Comparison of ENCODE assay signal across 9 cellular contexts in genomic region chr10:97024181-97025073, GRCh38.
DNase-seq lines count a peak whose midpoint lies in the region; ATAC-seq, FAIRE-seq and TF ChIP-seq lines count a peak whose summit lies in the region.
"Had no signal": no experiment of that assay in that cellular context is flagged by ENCODE, and none has a peak within 500 bp of the region (broad histone marks: within the 10 kb centered on the region; RNA-seq: fewer than 3 reads in every experiment).

No MANE protein-coding gene starts in this region.

- H3K36me3 ChIP-seq in IMR-90 (ENCODE audit: control insufficient read depth, insufficient read depth, low read length): no peaks in the 10 kb centered on the region
- no peaks in the 10 kb centered on the region for H3K36me3 ChIP-seq in bronchial epithelial cell (ENCODE audit: control insufficient read depth, insufficient read depth, low read length)

- peak overlapping the region; percentile 60; the same call in 1 of the 2 replicates for H4K91ac ChIP-seq in IMR-90 (ENCODE audit: insufficient read depth, low read depth, low read length)

- H2BK5ac ChIP-seq in IMR-90 (ENCODE audit: low read depth, low read length, poor library complexity, severe bottlenecking): peak overlapping the region; percentile 80

- H3K79me1 ChIP-seq in IMR-90 (ENCODE audit: low read depth in 1 of 2, low read length in 2 of 2): no peaks in the 10 kb centered on the region

- peak overlapping the region; percentile 22 to 75; a peak in 3 of 4 replicates for H4K8ac ChIP-seq in IMR-90 (ENCODE audit: low read depth in 2 of 2, low read length in 2 of 2)

- no peak overlapping the region for H3K9ac ChIP-seq in IMR-90 (ENCODE audit: low read depth, low read length)

- H3K27ac ChIP-seq in IMR-90 (ENCODE audit: insufficient read depth, low read length): peak overlapping the region; percentile 92

- FAIRE-seq in bronchial epithelial cell (lab: Jason Lieb, UNC): no peak
- FAIRE-seq: H1 had no signal

- in situ Hi-C loops in IMR-90 (cut with MboI; ENCODE audit: low sequenced_read_pairs): no loop called here

- DNase-seq in AG04449 (ENCODE audit: low read depth, low spot score): peak; percentile 49
- DNase-seq in IMR-90: peak; percentile 93
- DNase-seq in bronchial epithelial cell (ENCODE audit: low read depth): peak; percentile 83
- peak; percentile 15 to 44 for DNase-seq in lung microvascular endothelial cell (ENCODE audit: low read depth in 2 of 2)
- no peak for DNase-seq in stimulated activated CD4-positive, alpha-beta T cell treated with anti-CD3 and anti-CD28 coated beads, Interleukin-2, amount 100 ng/mL, for 24 hours
- DNase-seq in NOMO-1 (lab: John Stamatoyannopoulos, UW; ENCODE audit: unreplicated experiment in 2 of 2): no peak

- H3K4ac ChIP-seq in IMR-90 (ENCODE audit: low read depth, low read length): peak overlapping the region; percentile 70

- no CpG with 5 or more reads among the region's 13 CpGs for WGBS in IMR-90 (ENCODE audit: extremely low coverage in 2 of 2, insufficient read length in 1 of 2), 2 experiments

- dilution Hi-C loops in IMR-90 (cut with HindIII; ENCODE audit: low sequenced_read_pairs, unreplicated experiment): no loop called here

- H2AFZ ChIP-seq in IMR-90 (replicated peaks; ENCODE audit: low read length, poor library complexity): peak overlapping the region; percentile 81

- no TSS peak for BruUV-seq in IMR-90 (replicated peaks; lab: Mats Ljungman, UMichigan)

- TF ChIP-seq POLR2A in IMR-90 (IDR thresholded peaks at IDR 0.05; ENCODE audit: low read depth, low read length): no peak

- peaks cover 6% of the 10 kb centered on the region; the same call in 1 of the 2 replicates for H3K9me3 ChIP-seq in IMR-90 (ENCODE audit: control insufficient read depth, insufficient read depth, low read length)

- POLR2A ChIA-PET in AG04449 (lab: Yijun Ruan, JAX): no interaction called here
- POLR2A ChIA-PET in IMR-90 (lab: Charles Lee; ENCODE audit: unreplicated experiment): no interaction called here

- H3K18ac ChIP-seq in IMR-90 (ENCODE audit: low read depth, low read length): peak overlapping the region; percentile 59

- H3K4me3 ChIP-seq in AG04449 (ENCODE audit: low read depth, low read length) (peak overlapping the region; percentile 15), IMR-90 (ENCODE audit: insufficient read depth, low read depth, low read length) (peak overlapping the region; percentile 23; the same call in 1 of the 2 replicates), bronchial epithelial cell (ENCODE audit: low read depth, low read length) (no peak overlapping the region)

- peak overlapping the region; percentile 81; the same call in 1 of the 2 replicates for H3K23ac ChIP-seq in IMR-90 (ENCODE audit: low read depth, low read length)

- H2BK20ac ChIP-seq in IMR-90 (ENCODE audit: low read depth, low read length): peak overlapping the region; percentile 69

- H3K4me2 ChIP-seq in IMR-90 (ENCODE audit: low read depth, low read length): peak overlapping the region; percentile 88

- peak overlapping the region; percentile 24; the same call in 1 of the 3 replicates for H2BK15ac ChIP-seq in IMR-90 (ENCODE audit: low read depth, low read length)

- TF ChIP-seq CTCF in AG04449 (IDR thresholded peaks at IDR 0.05; ENCODE audit: insufficient read depth, low read length, missing control alignments) (no peak), IMR-90 (conservative IDR thresholded peaks at IDR 0.05; ENCODE audit: low read depth, low read length) (no peak), bronchial epithelial cell (IDR thresholded peaks at IDR 0.05; ENCODE audit: insufficient read depth, low read length, severe bottlenecking) (no peak)

- peak overlapping the region; percentile 57 for H2AK5ac ChIP-seq in IMR-90 (ENCODE audit: low read depth, low read length)

- H3K27me3 ChIP-seq in IMR-90 (ENCODE audit: control insufficient read depth, insufficient read depth, low read length) (peaks cover 3% of the 10 kb centered on the region; the same call in 1 of the 2 replicates), bronchial epithelial cell (ENCODE audit: control insufficient read depth, insufficient read depth, low read length) (peaks cover 2% of the 10 kb centered on the region)

- CTCF ChIA-PET in AG04449 (lab: Yijun Ruan, JAX) (interaction anchor here (0.8 to 7.9 kb wide), 25 partner anchors 8 to 654 kb away, joined by 3 to 153 read pairs (median 4); no protein-coding TSS in a partner anchor), IMR-90 (lab: Yijun Ruan, JAX) (interaction anchor here (0.9 to 2.0 kb wide), 3 partner anchors 8 to 186 kb away, joined by 5 to 13 read pairs (median 5); no protein-coding TSS in a partner anchor)

- H3K4me1 ChIP-seq in IMR-90 (ENCODE audit: control insufficient read depth, insufficient read depth, low read length): peaks cover 7% of the 10 kb centered on the region

- H4K20me1 ChIP-seq in IMR-90 (ENCODE audit: insufficient read depth, low read length): peaks cover 7% of the 10 kb centered on the region; the same call in 1 of the 2 replicates

- intact Hi-C loops in IMR-90 (cut with micrococcal nuclease): loop anchor here (2.0 kb wide), 1 partner anchor 192 kb away; the partner anchor contains the start of gene LCOR

- H2AK9ac ChIP-seq in IMR-90 (replicated peaks; ENCODE audit: low read depth, low read length, poor library complexity): peak overlapping the region; percentile 35

- ATAC-seq in IMR-90 (ENCODE audit: low read depth): peak; percentile 67
- no peak for ATAC-seq in HG03196 (IDR thresholded peaks at IDR 0.05; ENCODE audit: unreplicated experiment)
- no peak for ATAC-seq in HG03025 (IDR thresholded peaks at IDR 0.05; ENCODE audit: low FRiP score, unreplicated experiment)

- no peak for TF ChIP-seq RAD21 in IMR-90 (IDR thresholded peaks at IDR 0.05; ENCODE audit: low read length)

- H3K9me1 ChIP-seq in IMR-90 (ENCODE audit: insufficient read depth, low read length): peaks cover 13% of the 10 kb centered on the region; the same call in 1 of the 2 replicates

- H3K14ac ChIP-seq in IMR-90 (replicated peaks; ENCODE audit: low read depth, low read length): peak overlapping the region; percentile 72; the same call in 1 of the 2 replicates

- no peak overlapping the region for H4K5ac ChIP-seq in IMR-90 (ENCODE audit: low read depth, low read length)

- H3K56ac ChIP-seq in IMR-90 (ENCODE audit: extremely low read depth, insufficient read depth, low read length): peak overlapping the region; percentile 48; the same call in 1 of the 2 replicates

- H2BK120ac ChIP-seq in IMR-90 (ENCODE audit: low read depth, low read length): peak overlapping the region; percentile 84

TF ChIP-seq in IMR-90, 13 proteins besides CTCF, POLR2A, EP300 and RAD21:
- TF ChIP-seq NFE2L2 (IDR thresholded peaks at IDR 0.05; ENCODE audit: low read depth, low read length) (no peak), RCOR1 (IDR thresholded peaks at IDR 0.05; ENCODE audit: insufficient replicate concordance, low read length) (no peak), ELK1 (IDR thresholded peaks at IDR 0.05; ENCODE audit: borderline replicate concordance, low read depth, low read length) (no peak), FOS (IDR thresholded peaks at IDR 0.05; ENCODE audit: low read depth, low read length) (0 out of 2 replicates have a peak, but pooled peaks have one; percentile 22), USF2 (IDR thresholded peaks at IDR 0.05; ENCODE audit: low read depth, low read length) (no peak), RFX5 (IDR thresholded peaks at IDR 0.05; ENCODE audit: low read depth, low read length) (no peak), CEBPB (IDR thresholded peaks at IDR 0.05; ENCODE audit: low read depth, low read length) (peak; percentile 1; the same call in 1 of the 2 replicates), MXI1 (IDR thresholded peaks at IDR 0.05; ENCODE audit: borderline replicate concordance, low read depth, low read length) (no peak), SMC3 (IDR thresholded peaks at IDR 0.05; ENCODE audit: low read depth, low read length) (no peak), CHD1 (IDR thresholded peaks at IDR 0.05; ENCODE audit: low read depth, low read length) (no peak), MAFK (IDR thresholded peaks at IDR 0.05; ENCODE audit: low read depth, low read length) (peak; percentile 47; the same call in 1 of the 2 replicates), MAZ (IDR thresholded peaks at IDR 0.05; ENCODE audit: borderline replicate concordance, low read depth, low read length) (peak; percentile 34; the same call in 1 of the 2 replicates), BHLHE40 (IDR thresholded peaks at IDR 0.05; ENCODE audit: low read depth, low read length) (peak; percentile 35; the same call in 1 of the 2 replicates)

Comparison
In these comparisons a context has a peak if more than half of its experiments do, and no peak if none do; other contexts are left out.
1. DNase-seq: peak in AG04449 (single experiment), IMR-90 (single experiment), bronchial epithelial cell (single experiment) and lung microvascular endothelial cell (2 of 2); none in stimulated activated CD4-positive, alpha-beta T cell treated with anti-CD3 and anti-CD28 coated beads, Interleukin-2, amount 100 ng/mL, for 24 hours (0 of 2) and NOMO-1 (0 of 2).